Comparison of ENCODE assay signal across 11 cellular contexts in genomic region chr1:201028473-201028889, GRCh38. TPM values are rescaled to one million over a fixed set of nuclear protein-coding genes. Genes with fewer than 3 reads are reported as not detected.
DNase-seq lines count a peak whose midpoint lies in the region; TF ChIP-seq lines count a peak whose summit lies in the region.
"Had no signal": no experiment of that assay in that cellular context is flagged by ENCODE, and none has a peak within 500 bp of the region (broad histone marks: within the 10 kb centered on the region; RNA-seq: fewer than 3 reads in every experiment).

No MANE protein-coding gene starts in this region.

- BruUV-seq in OCI-LY7 (replicated peaks; lab: Mats Ljungman, UMichigan): no TSS peak

- H3K4me1 ChIP-seq in BLaER1 (peaks cover 60% of the 10 kb centered on the region), OCI-LY7 (ENCODE audit: insufficient read depth, low read length, poor library complexity, severe bottlenecking) (peaks cover 46% of the 10 kb centered on the region), neutrophil (ENCODE audit: control insufficient read depth in 1 of 2, insufficient read depth in 1 of 2, low read depth in 1 of 2, low read length in 1 of 2) (peaks cover 54 to 57% of the 10 kb centered on the region in 2 experiments)

- no peaks in the 10 kb centered on the region for H3K79me2 ChIP-seq in OCI-LY7 (ENCODE audit: insufficient read depth, low read depth, low read length)

- no peak overlapping the region for H2AFZ ChIP-seq in OCI-LY7 (ENCODE audit: low read length)

- DNase-seq in OCI-LY7 (ENCODE audit: low spot score) (peak; percentile 21), fibroblast of mammary gland (ENCODE audit: low read depth) (peak; percentile 15), COR-L47 (lab: John Stamatoyannopoulos, UW) (no peak), SW 1271 (lab: John Stamatoyannopoulos, UW) (no peak), HUDEP-2 (lab: John Stamatoyannopoulos, UW; ENCODE audit: unreplicated experiment in 76 of 76) (no peak)
- no peak for DNase-seq in activated effector memory CD4-positive, alpha-beta T cell treated with anti-CD3 and anti-CD28 coated beads, Interleukin-2, amount 50 U/mL, for 16 hours
- DNase-seq: activated CD8-positive, alpha-beta T cell treated with anti-CD3 and anti-CD28 coated beads, Interleukin-2, amount 10 ng/mL, durations not matched to agents 7 days and 5 days; NCI-H1105; T-cell had no signal

- H3K4me3 ChIP-seq in BLaER1: no peak overlapping the region
- no peak overlapping the region for H3K4me3 ChIP-seq in OCI-LY7 (ENCODE audit: low read depth, low read length, poor library complexity, severe bottlenecking)
- no peak overlapping the region for H3K4me3 ChIP-seq in fibroblast of mammary gland (ENCODE audit: control insufficient read depth, low read depth, low read length)
- no peak overlapping the region for H3K4me3 ChIP-seq in neutrophil (ENCODE audit: low read depth in 1 of 2, low read length in 1 of 2)

- POLR2A ChIA-PET in OCI-LY7 (lab: Charles Lee): interaction anchor here (0.7 to 1.0 kb wide), 2 partner anchors 50 to 64 kb away, joined by 3 to 4 read pairs; no protein-coding TSS in a partner anchor

- peak overlapping the region; percentile 85; the same call in 1 of the 2 replicates for H3K27ac ChIP-seq in BLaER1
- H3K27ac ChIP-seq in OCI-LY7 (ENCODE audit: low read depth, low read length, poor library complexity, severe bottlenecking): no peak overlapping the region
- peak overlapping the region; percentile 76 for H3K27ac ChIP-seq in neutrophil

- no peak for TF ChIP-seq CTCF in OCI-LY7 (conservative IDR thresholded peaks at IDR 0.05; ENCODE audit: low read length)
- TF ChIP-seq CTCF in fibroblast of mammary gland (conservative IDR thresholded peaks at IDR 0.05; ENCODE audit: control insufficient read depth, insufficient read depth, low read depth, low read length): no peak
- no peak for TF ChIP-seq CTCF in neutrophil (IDR thresholded peaks at IDR 0.05)

- intact Hi-C loops in OCI-LY7 (cut with micrococcal nuclease; ENCODE audit: unreplicated experiment): loop anchor here (10.0 kb wide), 1 partner anchor 404 kb away; the partner anchor contains the start of gene KIF14

- CTCF ChIA-PET in OCI-LY7 (lab: Charles Lee; ENCODE audit: unreplicated experiment): interaction anchor here (0.6 kb wide), 1 partner anchor 35 kb away, joined by 3 read pairs; no protein-coding TSS in a partner anchor

- H3K27me3 ChIP-seq in BLaER1 (no peaks in the 10 kb centered on the region), neutrophil (no peaks in the 10 kb centered on the region)

- no peaks in the 10 kb centered on the region for H3K9me2 ChIP-seq in OCI-LY7 (ENCODE audit: insufficient read depth, low read length)

- no peaks in the 10 kb centered on the region for H3K9me3 ChIP-seq in BLaER1
- no peaks in the 10 kb centered on the region for H3K9me3 ChIP-seq in OCI-LY7 (ENCODE audit: low read length)
- H3K9me3 ChIP-seq in neutrophil: no peaks in the 10 kb centered on the region

- H3K4me2 ChIP-seq in BLaER1: peak overlapping the region; percentile 84
- no peak overlapping the region for H3K4me2 ChIP-seq in OCI-LY7 (ENCODE audit: low read length)

- H4K20me1 ChIP-seq in BLaER1 (no peaks in the 10 kb centered on the region), OCI-LY7 (ENCODE audit: insufficient read depth, low read length) (no peaks in the 10 kb centered on the region)

- H3K9ac ChIP-seq in BLaER1: no peak overlapping the region

- H3K36me3 ChIP-seq in BLaER1 (no peaks in the 10 kb centered on the region; the same call in 1 of the 2 replicates), OCI-LY7 (ENCODE audit: insufficient read depth, low read length) (no peaks in the 10 kb centered on the region), neutrophil (no peaks in the 10 kb centered on the region)

RNA-seq across cellular contexts. Expression of gene KIF21B, which starts 5.0 kb away (rescaled TPM):
- 25.0 and 30.5 TPM in 2 replicates for total RNA-seq in OCI-LY7 (2014; rRNA removed; shearing (Covaris generic))
- total RNA-seq in OCI-LY7 (2022): 65.7 and 72.5 TPM in 2 replicates

Comparison
In these comparisons a context has a peak if more than half of its experiments do, and no peak if none do; other contexts are left out.
1. DNase-seq: peak in OCI-LY7 (single experiment) and fibroblast of mammary gland (single experiment); none in COR-L47 (single experiment), SW 1271 (0 of 2), activated effector memory CD4-positive, alpha-beta T cell treated with anti-CD3 and anti-CD28 coated beads, Interleukin-2, amount 50 U/mL, for 16 hours (single experiment) and HUDEP-2 (0 of 76).